10 cellular contexts compared by ENCODE assay signal in the genomic region with DNA sequence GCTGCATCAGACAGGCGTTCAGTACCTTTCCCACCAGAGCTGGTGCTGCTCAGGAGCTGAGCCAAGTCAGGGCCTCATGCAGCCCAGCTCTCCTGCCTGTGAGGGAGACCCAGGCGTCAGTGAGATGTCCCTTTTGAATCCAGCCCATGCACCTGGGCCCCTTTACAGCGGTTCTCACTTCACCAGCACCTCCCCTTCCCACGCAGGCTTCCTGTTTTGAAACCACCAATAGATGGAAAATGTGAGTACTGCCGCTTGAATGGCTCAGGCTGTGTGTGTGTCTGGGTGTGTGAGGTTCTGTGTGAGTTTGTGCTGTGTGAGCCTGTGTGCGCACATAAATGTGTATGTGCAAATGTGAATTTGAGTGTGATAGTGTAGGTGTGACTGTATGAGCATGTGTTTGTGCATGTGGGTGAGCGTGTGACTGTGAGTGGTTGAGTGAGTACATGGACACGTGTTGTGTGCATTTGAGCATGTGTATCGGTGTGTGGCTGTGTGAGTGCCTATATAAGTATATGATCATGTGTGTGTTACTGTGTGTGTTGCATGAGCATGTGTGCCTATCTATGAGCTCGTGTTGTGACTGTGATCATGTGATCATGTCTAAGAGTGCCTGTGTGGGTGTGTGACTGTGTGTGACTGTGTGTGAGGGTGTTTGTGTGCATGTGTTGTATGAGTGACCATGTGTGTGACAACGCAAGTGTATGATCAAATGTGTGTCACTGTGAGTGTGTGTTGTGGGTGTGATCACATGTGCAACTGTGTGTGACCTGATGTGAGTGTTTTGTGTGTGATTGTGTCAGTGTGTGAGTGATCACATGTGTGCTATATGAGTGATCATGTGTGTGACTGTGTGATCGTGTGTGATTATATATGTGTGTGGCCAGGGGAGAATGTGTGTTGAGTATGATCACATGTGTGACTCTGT.
DNase-seq lines count a peak whose midpoint lies in the region; ATAC-seq, FAIRE-seq and TF ChIP-seq lines count a peak whose summit lies in the region.
"Had no signal": no experiment of that assay in that cellular context is flagged by ENCODE, and none has a peak within 500 bp of the region (broad histone marks: within the 10 kb centered on the region; RNA-seq: fewer than 3 reads in every experiment).

No MANE protein-coding gene starts in this region.

- no peaks in the 10 kb centered on the region for H3K9me3 Mint-ChIP-seq in activated naive CD8-positive, alpha-beta T cell treated with anti-CD3 and anti-CD28 coated beads, Interleukin-2, amount 10 ng/mL, durations not matched to agents 7 days and 5 days
- H3K9me3 Mint-ChIP-seq in WTC11, result no peaks in the 10 kb centered on the region
- no peaks in the 10 kb centered on the region for H3K9me3 Mint-ChIP-seq in neural progenitor cell

- no peak overlapping the region for H2AFZ ChIP-seq in neural progenitor cell (replicated peaks)

- H3K36me3 ChIP-seq in neural progenitor cell, result no peaks in the 10 kb centered on the region

- no peaks in the 10 kb centered on the region for H3K9me3 ChIP-seq in T-helper 17 cell (ENCODE audit: control insufficient read depth, low read length, poor library complexity, severe bottlenecking)
- no peaks in the 10 kb centered on the region for H3K9me3 ChIP-seq in neural progenitor cell (ENCODE audit: low read depth)

- no peaks in the 10 kb centered on the region for H3K27me3 ChIP-seq in neural progenitor cell

- H3K27me3 Mint-ChIP-seq in T-helper 17 cell (no peaks in the 10 kb centered on the region), WTC11 (ENCODE audit: low read depth) (no peaks in the 10 kb centered on the region), neural progenitor cell (ENCODE audit: insufficient read depth, low read depth) (peaks cover 6% of the 10 kb centered on the region)
- no peaks in the 10 kb centered on the region for H3K27me3 Mint-ChIP-seq in activated naive CD8-positive, alpha-beta T cell treated with anti-CD3 and anti-CD28 coated beads, Interleukin-2, amount 10 ng/mL, durations not matched to agents 7 days and 5 days
- H3K27me3 Mint-ChIP-seq: stimulated activated naive CD8-positive, alpha-beta T cell treated with anti-CD3 and anti-CD28 coated beads, Interleukin-15, Interleukin-2, amounts not matched to agents 100 ng/mL and 50 ng/mL, for 24 hours had no signal

- H3K4me1 Mint-ChIP-seq in T-helper 17 cell (peaks cover 40% of the 10 kb centered on the region), WTC11 (peaks cover 8% of the 10 kb centered on the region), neural progenitor cell (peaks cover 36% of the 10 kb centered on the region)
- H3K4me1 Mint-ChIP-seq in activated naive CD8-positive, alpha-beta T cell treated with anti-CD3 and anti-CD28 coated beads, Interleukin-2, amount 10 ng/mL, durations not matched to agents 7 days and 5 days, result peaks cover 50% of the 10 kb centered on the region

- no peaks in the 10 kb centered on the region for H3F3A ChIP-seq in neural progenitor cell (ENCODE audit: low read depth)

- H3K9ac ChIP-seq in neural progenitor cell, result no peak overlapping the region

- peak; percentile 57 for TF ChIP-seq POLR2A in GM12891 (IDR thresholded peaks at IDR 0.05; ENCODE audit: low read depth, low read length)

- H3K4me3 ChIP-seq in neural progenitor cell, result no peak overlapping the region

- no peak overlapping the region for H3K4me2 ChIP-seq in neural progenitor cell

- H3K4me3 Mint-ChIP-seq in T-helper 17 cell (no peak overlapping the region), WTC11 (no peak overlapping the region), neural progenitor cell (no peak overlapping the region)
- H3K4me3 Mint-ChIP-seq in activated naive CD8-positive, alpha-beta T cell treated with anti-CD3 and anti-CD28 coated beads, Interleukin-2, amount 10 ng/mL, durations not matched to agents 7 days and 5 days, result no peak overlapping the region
- H3K4me3 Mint-ChIP-seq: stimulated activated naive CD8-positive, alpha-beta T cell treated with anti-CD3 and anti-CD28 coated beads, Interleukin-15, Interleukin-2, amounts not matched to agents 100 ng/mL and 50 ng/mL, for 24 hours had no signal

- no peak for TF ChIP-seq CTCF in WTC11 (IDR thresholded peaks at IDR 0.05)
- no peak for TF ChIP-seq CTCF in neural progenitor cell (IDR thresholded peaks at IDR 0.05)

- no peaks in the 10 kb centered on the region for H3K79me2 ChIP-seq in neural progenitor cell (ENCODE audit: low read depth)

- no peaks in the 10 kb centered on the region for H4K20me1 ChIP-seq in neural progenitor cell (ENCODE audit: low read depth)

- H3K27ac Mint-ChIP-seq in T-helper 17 cell (no peak overlapping the region), WTC11 (no peak overlapping the region), neural progenitor cell (no peak overlapping the region)
- H3K27ac Mint-ChIP-seq in activated naive CD8-positive, alpha-beta T cell treated with anti-CD3 and anti-CD28 coated beads, Interleukin-2, amount 10 ng/mL, durations not matched to agents 7 days and 5 days, result no peak overlapping the region
- H3K27ac Mint-ChIP-seq: stimulated activated naive CD8-positive, alpha-beta T cell treated with anti-CD3 and anti-CD28 coated beads, Interleukin-15, Interleukin-2, amounts not matched to agents 100 ng/mL and 50 ng/mL, for 24 hours had no signal

- peak; percentile 50 for ATAC-seq in HG02870 (IDR thresholded peaks at IDR 0.05; ENCODE audit: unreplicated experiment)
- ATAC-seq in T-helper 17 cell, result peak; percentile 72
- peak; percentile 67 for ATAC-seq in activated naive CD8-positive, alpha-beta T cell treated with anti-CD3 and anti-CD28 coated beads, Interleukin-2, amount 10 ng/mL, durations not matched to agents 7 days and 5 days (ENCODE audit: low read depth)
- ATAC-seq in WTC11, result no peak; the same call in 1 of the 2 replicates

- no peak overlapping the region for H3K27ac ChIP-seq in neural progenitor cell

- DNase-seq in GM12891 (ENCODE audit: insufficient read length, low spot score) (peak; percentile 37), T-helper 17 cell (peak; percentile 11 to 55 (median 35)), WTC11 (ENCODE audit: low spot score) (no peak), neural progenitor cell (ENCODE audit: low spot score) (no peak), NCI-H2029 treated with DMSO at 0.1 percent for 48 hours (lab: John Stamatoyannopoulos, UW) (no peak)
- DNase-seq in activated naive CD8-positive, alpha-beta T cell treated with anti-CD3 and anti-CD28 coated beads, Interleukin-2, amount 10 ng/mL, durations not matched to agents 7 days and 5 days, result peak; percentile 70
- peak; percentile 78 to 85 for DNase-seq in stimulated activated CD4-positive, alpha-beta T cell treated with anti-CD3 and anti-CD28 coated beads, Interleukin-2, amount 100 ng/mL, for 24 hours

- H3K36me3 Mint-ChIP-seq in T-helper 17 cell (ENCODE audit: low read depth) (no peaks in the 10 kb centered on the region), WTC11 (no peaks in the 10 kb centered on the region), neural progenitor cell (no peaks in the 10 kb centered on the region)
- H3K36me3 Mint-ChIP-seq in activated naive CD8-positive, alpha-beta T cell treated with anti-CD3 and anti-CD28 coated beads, Interleukin-2, amount 10 ng/mL, durations not matched to agents 7 days and 5 days, result peaks cover 9% of the 10 kb centered on the region

- CTCF ChIA-PET in WTC11 (lab: Charles Lee), result interaction anchor here (2.0 kb wide), 1 partner anchor 11 kb away, joined by 8 read pairs; no protein-coding TSS in a partner anchor

- peak; percentile 100 for FAIRE-seq in GM12891 (lab: Jason Lieb, UNC)
- FAIRE-seq: colon had no signal

- peaks cover 18% of the 10 kb centered on the region for H3K4me1 ChIP-seq in neural progenitor cell

- POLR2A ChIA-PET in activated naive CD8-positive, alpha-beta T cell treated with anti-CD3 and anti-CD28 coated beads, Interleukin-2, amount 10 ng/mL, durations not matched to agents 7 days and 5 days (lab: Charles Lee), result interaction anchor here (0.7 to 3.9 kb wide), 10 partner anchors 11 to 491 kb away, joined by 3 to 27 read pairs (median 4); partner anchors contain the start of genes CRTAM and UBASH3B
- POLR2A ChIA-PET in WTC11 (lab: Charles Lee), result no interaction called here

TF ChIP-seq in GM12891, 5 proteins besides CTCF, POLR2A, EP300 and RAD21:
- TF ChIP-seq PAX5 (IDR thresholded peaks at IDR 0.05; ENCODE audit: insufficient read depth, low read length, severe bottlenecking), result no peak
- no peak for TF ChIP-seq TAF1 (IDR thresholded peaks at IDR 0.05; ENCODE audit: low read depth, low read length)
- peak; percentile 29; the same call in 1 of the 2 replicates for TF ChIP-seq POLR2AphosphoS5 (IDR thresholded peaks at IDR 0.05; ENCODE audit: low read depth, low read length)
- TF ChIP-seq SPI1 (IDR thresholded peaks at IDR 0.05; ENCODE audit: low read depth, low read length), result peak; percentile 75
- TF ChIP-seq POU2F2 (IDR thresholded peaks at IDR 0.05; ENCODE audit: low read depth, low read length), result peak; percentile 69; the same call in 1 of the 2 replicates

TF ChIP-seq in WTC11, 78 proteins besides CTCF, POLR2A, EP300 and RAD21 (continues in another document):
- TF ChIP-seq, protein P1, sequence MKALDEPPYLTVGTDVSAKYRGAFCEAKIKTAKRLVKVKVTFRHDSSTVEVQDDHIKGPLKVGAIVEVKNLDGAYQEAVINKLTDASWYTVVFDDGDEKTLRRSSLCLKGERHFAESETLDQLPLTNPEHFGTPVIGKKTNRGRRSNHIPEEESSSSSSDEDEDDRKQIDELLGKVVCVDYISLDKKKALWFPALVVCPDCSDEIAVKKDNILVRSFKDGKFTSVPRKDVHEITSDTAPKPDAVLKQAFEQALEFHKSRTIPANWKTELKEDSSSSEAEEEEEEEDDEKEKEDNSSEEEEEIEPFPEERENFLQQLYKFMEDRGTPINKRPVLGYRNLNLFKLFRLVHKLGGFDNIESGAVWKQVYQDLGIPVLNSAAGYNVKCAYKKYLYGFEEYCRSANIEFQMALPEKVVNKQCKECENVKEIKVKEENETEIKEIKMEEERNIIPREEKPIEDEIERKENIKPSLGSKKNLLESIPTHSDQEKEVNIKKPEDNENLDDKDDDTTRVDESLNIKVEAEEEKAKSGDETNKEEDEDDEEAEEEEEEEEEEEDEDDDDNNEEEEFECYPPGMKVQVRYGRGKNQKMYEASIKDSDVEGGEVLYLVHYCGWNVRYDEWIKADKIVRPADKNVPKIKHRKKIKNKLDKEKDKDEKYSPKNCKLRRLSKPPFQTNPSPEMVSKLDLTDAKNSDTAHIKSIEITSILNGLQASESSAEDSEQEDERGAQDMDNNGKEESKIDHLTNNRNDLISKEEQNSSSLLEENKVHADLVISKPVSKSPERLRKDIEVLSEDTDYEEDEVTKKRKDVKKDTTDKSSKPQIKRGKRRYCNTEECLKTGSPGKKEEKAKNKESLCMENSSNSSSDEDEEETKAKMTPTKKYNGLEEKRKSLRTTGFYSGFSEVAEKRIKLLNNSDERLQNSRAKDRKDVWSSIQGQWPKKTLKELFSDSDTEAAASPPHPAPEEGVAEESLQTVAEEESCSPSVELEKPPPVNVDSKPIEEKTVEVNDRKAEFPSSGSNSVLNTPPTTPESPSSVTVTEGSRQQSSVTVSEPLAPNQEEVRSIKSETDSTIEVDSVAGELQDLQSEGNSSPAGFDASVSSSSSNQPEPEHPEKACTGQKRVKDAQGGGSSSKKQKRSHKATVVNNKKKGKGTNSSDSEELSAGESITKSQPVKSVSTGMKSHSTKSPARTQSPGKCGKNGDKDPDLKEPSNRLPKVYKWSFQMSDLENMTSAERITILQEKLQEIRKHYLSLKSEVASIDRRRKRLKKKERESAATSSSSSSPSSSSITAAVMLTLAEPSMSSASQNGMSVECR (CRISPR knock-in tag; IDR thresholded peaks at IDR 0.05; ENCODE audit: borderline replicate concordance), result no peak

Comparison
In these comparisons a context has a peak if more than half of its experiments do, and no peak if none do; other contexts are left out.
1. DNase-seq: peak in GM12891 (single experiment), T-helper 17 cell (3 of 3), activated naive CD8-positive, alpha-beta T cell treated with anti-CD3 and anti-CD28 coated beads, Interleukin-2, amount 10 ng/mL, durations not matched to agents 7 days and 5 days (single experiment) and stimulated activated CD4-positive, alpha-beta T cell treated with anti-CD3 and anti-CD28 coated beads, Interleukin-2, amount 100 ng/mL, for 24 hours (2 of 2); none in WTC11 (single experiment), neural progenitor cell (single experiment) and NCI-H2029 treated with DMSO at 0.1 percent for 48 hours (single experiment).